In the genomic region with DNA sequence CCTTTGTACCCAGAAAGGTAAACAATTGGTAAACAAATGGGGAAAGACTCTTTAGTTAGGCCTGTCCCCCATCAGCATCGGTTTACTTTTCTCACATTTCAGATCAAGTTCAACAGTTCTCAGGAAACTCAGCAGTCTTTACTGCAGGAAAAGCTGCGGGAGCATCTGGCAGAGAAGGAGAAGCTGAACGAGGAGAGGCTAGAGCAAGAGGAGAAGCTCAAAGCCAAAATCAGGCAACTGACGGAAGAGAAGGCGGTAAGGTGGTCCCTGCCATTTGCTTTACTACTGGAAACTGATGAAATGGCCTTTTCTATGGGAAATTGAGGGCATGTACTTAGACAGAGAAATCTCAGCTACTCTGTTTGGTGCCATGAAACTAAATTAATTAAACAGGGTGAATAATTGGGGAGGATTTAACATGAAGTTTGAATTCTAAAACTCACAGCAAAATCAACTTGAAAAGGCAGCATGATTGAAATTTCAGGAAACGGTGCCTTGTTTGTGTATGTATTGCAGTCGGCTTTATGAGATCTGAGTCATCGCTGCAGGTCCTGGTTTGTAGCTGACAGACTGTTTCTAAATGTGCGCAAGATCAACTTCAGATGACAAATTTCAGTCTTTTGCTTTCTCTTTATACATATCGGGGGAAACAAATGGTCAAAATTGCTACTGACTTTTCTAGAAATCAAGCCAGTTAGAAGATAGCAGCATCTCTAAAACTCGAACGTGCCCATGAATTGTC, we compare ENCODE assay signal across 9 cellular contexts.
DNase-seq lines count a peak whose midpoint lies in the region; ATAC-seq and TF ChIP-seq lines count a peak whose summit lies in the region.
"Had no signal": no experiment of that assay in that cellular context is flagged by ENCODE, and none has a peak within 500 bp of the region (broad histone marks: within the 10 kb centered on the region; RNA-seq: fewer than 3 reads in every experiment).

No MANE protein-coding gene starts in this region.

- H3K4me1 ChIP-seq in Panc1 (ENCODE audit: control insufficient read depth, insufficient read depth, low read length) = peaks cover 27% of the 10 kb centered on the region
- peaks cover 38% of the 10 kb centered on the region for H3K4me1 ChIP-seq in rectal smooth muscle tissue (ENCODE audit: control insufficient read depth, insufficient read depth, low read length)
- H3K4me1 ChIP-seq in tibial nerve = peaks cover 0 to 8% (median 0%) of the 10 kb centered on the region in 4 donors

- H3K27me3 ChIP-seq in Panc1 (ENCODE audit: control insufficient read depth, insufficient read depth, low read length) (no peaks in the 10 kb centered on the region), rectal smooth muscle tissue (ENCODE audit: control insufficient read depth, insufficient read depth, low read length) (no peaks in the 10 kb centered on the region), tibial nerve (no peaks in the 10 kb centered on the region)

- peak; percentile 48 for DNase-seq in Panc1 (ENCODE audit: low read depth, low spot score)
- peak; percentile 58 for DNase-seq in dedifferentiated amniotic fluid mesenchymal stem cell (ENCODE audit: extremely low spot score)
- DNase-seq in stimulated activated CD4-positive, alpha-beta T cell treated with anti-CD3 and anti-CD28 coated beads, Interleukin-4, amount 100 ng/mL, for 4 hours = no peak
- DNase-seq in tibial nerve (ENCODE audit: low spot score in 2 of 2) = no peak
- DNase-seq in NCI-H2227 treated with DMSO at 0.1 percent for 48 hours (lab: John Stamatoyannopoulos, UW) = no peak
- DNase-seq: stimulated activated naive CD4-positive, alpha-beta T cell had no signal

- H3K9me3 ChIP-seq in Panc1 (ENCODE audit: control insufficient read depth, insufficient read depth, low read depth, low read length) (no peaks in the 10 kb centered on the region), tibial nerve (no peaks in the 10 kb centered on the region)

- H3K36me3 ChIP-seq in Panc1 (ENCODE audit: control insufficient read depth, insufficient read depth, low read length) (no peaks in the 10 kb centered on the region), rectal smooth muscle tissue (ENCODE audit: control insufficient read depth, insufficient read depth, low read length) (no peaks in the 10 kb centered on the region), tibial nerve (no peaks in the 10 kb centered on the region)

- CTCF ChIA-PET in Panc1 (lab: Charles Lee) = no interaction called here

- no peak for TF ChIP-seq POLR2A in tibial nerve (IDR thresholded peaks at IDR 0.05)

- H3K27ac ChIP-seq in Panc1 (ENCODE audit: low read length) (peak overlapping the region; percentile 80), rectal smooth muscle tissue (ENCODE audit: low read depth, low read length) (peak overlapping the region; percentile 82), tibial nerve (no peak overlapping the region)

- BruUV-seq in Panc1 (replicated peaks; lab: Mats Ljungman, UMichigan) = no TSS peak

- WGBS in tibial nerve, 2 donors = 79 to 81% methylated on average over 12 of the region's 12 CpGs

- ATAC-seq in GM18867 (IDR thresholded peaks at IDR 0.05; ENCODE audit: unreplicated experiment) = peak; percentile 40
- peak; percentile 73 for ATAC-seq in Panc1
- ATAC-seq in GM19035 (IDR thresholded peaks at IDR 0.05; ENCODE audit: unreplicated experiment) = no peak

- TF ChIP-seq CTCF in Panc1 (IDR thresholded peaks at IDR 0.05) = no peak
- TF ChIP-seq CTCF in tibial nerve (IDR thresholded peaks at IDR 0.05) = no peak

- no peak overlapping the region for H3K9ac ChIP-seq in rectal smooth muscle tissue (ENCODE audit: low read length)

- intact Hi-C loops in Panc1 (cut with micrococcal nuclease; ENCODE audit: unreplicated experiment) = no loop called here

- no peak for TF ChIP-seq EP300 in tibial nerve (IDR thresholded peaks at IDR 0.05)

- POLR2A ChIA-PET in Panc1 (lab: Charles Lee) = interaction anchor here (0.6 kb wide), 1 partner anchor 17 kb away, joined by 3 read pairs; no protein-coding TSS in a partner anchor

- in situ Hi-C loops in Panc1 (cut with HindIII; ENCODE audit: low pct_unique_long_range_greater_than_20kb, low sequenced_read_pairs) = no loop called here

- peak overlapping the region in 1 of 2 experiments; percentile 10; a peak in 2 of 4 replicates for H3K4me3 ChIP-seq in Panc1 (ENCODE audit: low read depth in 2 of 2, low read length in 2 of 2)
- H3K4me3 ChIP-seq in rectal smooth muscle tissue (ENCODE audit: low read length) = no peak overlapping the region
- no peak overlapping the region for H3K4me3 ChIP-seq in tibial nerve

Comparison
In these comparisons a context has a peak if more than half of its experiments do, and no peak if none do; other contexts are left out.
1. DNase-seq: peak in Panc1 (single experiment) and dedifferentiated amniotic fluid mesenchymal stem cell (single experiment); none in stimulated activated CD4-positive, alpha-beta T cell treated with anti-CD3 and anti-CD28 coated beads, Interleukin-4, amount 100 ng/mL, for 4 hours (0 of 2), tibial nerve (0 of 2) and NCI-H2227 treated with DMSO at 0.1 percent for 48 hours (single experiment).
2. H3K27ac ChIP-seq: peak in Panc1 (single experiment) and rectal smooth muscle tissue (single experiment); none in tibial nerve (0 of 4).